Comparison of ENCODE assay signal across 18 cellular contexts in genomic region chr20:17650301-17650761, GRCh38. TPM values are rescaled to one million over a fixed set of nuclear protein-coding genes. Genes with fewer than 3 reads are reported as not detected.
DNase-seq lines count a peak whose midpoint lies in the region; ATAC-seq and TF ChIP-seq lines count a peak whose summit lies in the region.
"Had no signal": no experiment of that assay in that cellular context is flagged by ENCODE, and none has a peak within 500 bp of the region (broad histone marks: within the 10 kb centered on the region; RNA-seq: fewer than 3 reads in every experiment).

No MANE protein-coding gene starts in this region.

- H2AFZ ChIP-seq in GM23338 = no peak overlapping the region

- ATAC-seq in left cardiac atrium (no peak), body of pancreas (no peak), GM18519 (IDR thresholded peaks at IDR 0.05; ENCODE audit: low FRiP score, unreplicated experiment) (no peak), GM23338 (no peak)
- ATAC-seq: activated naive CD4-positive, alpha-beta T cell treated with anti-CD3 and anti-CD28 coated beads, Interleukin-2, amount 50 U/mL, for 72 hours had no signal

- H3K27me3 Mint-ChIP-seq in GM23338 (ENCODE audit: insufficient read depth, low read depth, poor library complexity) = peaks cover 18% of the 10 kb centered on the region
- H3K27me3 Mint-ChIP-seq: IgD-negative memory B cell had no signal

- no peak for TF ChIP-seq POLR2A in body of pancreas (IDR thresholded peaks at IDR 0.05)
- no peak for TF ChIP-seq POLR2A in transverse colon (IDR thresholded peaks at IDR 0.05)

- H3K9me2 ChIP-seq in GM23338 (ENCODE audit: insufficient read depth) = no peaks in the 10 kb centered on the region

- no peak overlapping the region for H3K27ac ChIP-seq in right atrium auricular region
- H3K27ac ChIP-seq in body of pancreas = peak overlapping the region in 3 of 4 donors; percentile 38 to 72 (median 60)
- no peak overlapping the region for H3K27ac ChIP-seq in GM23338 (ENCODE audit: low read depth)
- peak overlapping the region in 2 of 4 donors; percentile 40 to 49 for H3K27ac ChIP-seq in transverse colon
- H3K27ac ChIP-seq: cardiac muscle cell had no signal

- no peaks in the 10 kb centered on the region for H3K36me3 ChIP-seq in right atrium auricular region
- peaks cover 0 to 6% of the 10 kb centered on the region in 2 donors for H3K36me3 ChIP-seq in body of pancreas (replicated peaks in 1 of 2; ENCODE audit: insufficient read depth in 1 of 2, low read depth in 2 of 2)
- no peaks in the 10 kb centered on the region for H3K36me3 ChIP-seq in GM23338 (ENCODE audit: insufficient read depth)
- H3K36me3 ChIP-seq in transverse colon = no peaks in the 10 kb centered on the region
- H3K36me3 ChIP-seq: cardiac muscle cell had no signal

- in situ Hi-C loops in transverse colon (cut with MboI; ENCODE audit: low pct_ligation_motif_present in 1 of 4, low pct_unique_long_range_greater_than_20kb in 1 of 4, low sequenced_read_pairs in 3 of 4) = loop anchor here in 2 of 4 donors (25.0 kb wide), 2 partner anchors 262 to 287 kb away; no protein-coding TSS in a partner anchor

- H3K9me3 Mint-ChIP-seq in GM23338 = no peaks in the 10 kb centered on the region
- H3K9me3 Mint-ChIP-seq: activated naive CD4-positive, alpha-beta T cell treated with anti-CD3 and anti-CD28 coated beads, Interleukin-2, amount 50 U/mL, for 72 hours; IgD-negative memory B cell had no signal

- peaks cover 52% of the 10 kb centered on the region for H3K4me1 Mint-ChIP-seq in GM23338

- H3K4me1 ChIP-seq in right atrium auricular region = peaks cover 0 to 68% of the 10 kb centered on the region in 2 donors
- H3K4me1 ChIP-seq in body of pancreas = peaks cover 99% of the 10 kb centered on the region
- H3K4me1 ChIP-seq in GM23338 (ENCODE audit: insufficient read depth) = peaks cover 18% of the 10 kb centered on the region
- H3K4me1 ChIP-seq in transverse colon = peaks cover 50 to 75% (median 63%) of the 10 kb centered on the region in 4 donors

- H3F3A ChIP-seq in GM23338 (replicated peaks; ENCODE audit: low read depth) = no peaks in the 10 kb centered on the region

- H3K4me2 ChIP-seq in GM23338 = no peak overlapping the region

- DNase-seq in left cardiac atrium (peak; percentile 19), right atrium auricular region (ENCODE audit: low spot score) (no peak), body of pancreas (peak; percentile 15 to 35 (median 24)), mesenteric fat pad (ENCODE audit: low spot score) (peak; percentile 87), GOT3 (lab: John Stamatoyannopoulos, UW) (no peak), GM23338 (ENCODE audit: low spot score) (no peak), transverse colon (no peak)
- DNase-seq: glutamatergic neuron, NCI-H1417 treated with DMSO at 0.1 percent for 48 hours, OCI-M1 had no signal

- no peak for TF ChIP-seq CTCF in right atrium auricular region (IDR thresholded peaks at IDR 0.05)
- TF ChIP-seq CTCF in body of pancreas (IDR thresholded peaks at IDR 0.05) = no peak
- TF ChIP-seq CTCF in GM23338 (conservative IDR thresholded peaks at IDR 0.05; ENCODE audit: low read depth in 2 of 2) = no peak
- no peak for TF ChIP-seq CTCF in transverse colon (IDR thresholded peaks at IDR 0.05)

- H3K4me3 Mint-ChIP-seq in GM23338 = no peak overlapping the region

- H3K36me3 Mint-ChIP-seq in GM23338 (ENCODE audit: low read depth) = peaks cover 16% of the 10 kb centered on the region
- H3K36me3 Mint-ChIP-seq: activated naive CD4-positive, alpha-beta T cell treated with anti-CD3 and anti-CD28 coated beads, Interleukin-2, amount 50 U/mL, for 72 hours; IgD-negative memory B cell had no signal

- whole genome bisulfite sequencing in body of pancreas, 2 donors = 25 to 43% methylated on average over 2 to 5 of the region's 5 CpGs
- WGBS in transverse colon (ENCODE audit: low coverage in 1 of 2), 2 donors = 68% methylated on average over 5 of the region's 5 CpGs; no CpG with 5 or more reads in 1 of the 2 donors

- no peaks in the 10 kb centered on the region for H3K27me3 ChIP-seq in right atrium auricular region
- no peaks in the 10 kb centered on the region for H3K27me3 ChIP-seq in body of pancreas
- no peaks in the 10 kb centered on the region for H3K27me3 ChIP-seq in GM23338 (ENCODE audit: insufficient read depth)
- H3K27me3 ChIP-seq in transverse colon = no peaks in the 10 kb centered on the region
- H3K27me3 ChIP-seq: cardiac muscle cell had no signal

- TF ChIP-seq EP300 in transverse colon (IDR thresholded peaks at IDR 0.05; ENCODE audit: low read depth) = no peak

- H3K79me2 ChIP-seq in GM23338 (replicated peaks; ENCODE audit: insufficient read depth) = peaks cover 94% of the 10 kb centered on the region

- H3K9me3 ChIP-seq in right atrium auricular region = no peaks in the 10 kb centered on the region
- H3K9me3 ChIP-seq in body of pancreas = no peaks in the 10 kb centered on the region
- no peaks in the 10 kb centered on the region for H3K9me3 ChIP-seq in transverse colon

- intact Hi-C loops in left cardiac atrium (cut with DNase I) = no loop called here
- intact Hi-C loops in body of pancreas (cut with DNase I) = no loop called here
- intact Hi-C loops in transverse colon (cut with DNase I; ENCODE audit: low total_unique reads) = no loop called here

- no peak overlapping the region; the same call in 1 of the 2 replicates for H3K27ac Mint-ChIP-seq in GM23338
- H3K27ac Mint-ChIP-seq: activated naive CD4-positive, alpha-beta T cell treated with anti-CD3 and anti-CD28 coated beads, Interleukin-2, amount 50 U/mL, for 72 hours had no signal

- peaks cover 11% of the 10 kb centered on the region; the same call in 1 of the 2 replicates for H4K20me1 ChIP-seq in GM23338 (replicated peaks; ENCODE audit: insufficient read depth)

- H3K4me3 ChIP-seq in right atrium auricular region = no peak overlapping the region
- H3K4me3 ChIP-seq in body of pancreas = no peak overlapping the region
- H3K4me3 ChIP-seq in GM23338 = no peak overlapping the region
- H3K4me3 ChIP-seq in transverse colon = no peak overlapping the region
- H3K4me3 ChIP-seq: cardiac muscle cell had no signal

TF ChIP-seq in GM23338, 12 proteins besides CTCF, POLR2A, EP300 and RAD21 (continues in another document):
- TF ChIP-seq STAT1 (IDR thresholded peaks at IDR 0.05; ENCODE audit: unreplicated experiment) (no peak), REST (IDR thresholded peaks at IDR 0.05; ENCODE audit: unreplicated experiment) (no peak), JUNB (IDR thresholded peaks at IDR 0.05; ENCODE audit: unreplicated experiment) (no peak), NANOG (IDR thresholded peaks at IDR 0.05; ENCODE audit: borderline replicate concordance) (no peak), CREB1 (CRISPR knock-in tag; IDR thresholded peaks at IDR 0.05; ENCODE audit: low read depth) (no peak), ZNF114 (CRISPR knock-in tag; IDR thresholded peaks at IDR 0.05) (no peak), ZNF331 (CRISPR knock-in tag; IDR thresholded peaks at IDR 0.05; ENCODE audit: low read depth) (no peak)

RNA-seq across cellular contexts. Expression of gene RRBP1, which starts 31.7 kb away (rescaled TPM):
- 100 to 1,000 TPM in 1 of 2 donors, 10 to 100 TPM in 1; 68.6 to 127 TPM for total RNA-seq in left cardiac atrium
- 10 to 100 TPM; 52.0 to 57.7 TPM for total RNA-seq in right atrium auricular region
- total RNA-seq in body of pancreas = 100 to 1,000 TPM; 313 to 511 TPM
- 170 TPM for total RNA-seq in mesenteric fat pad
- 105 and 109 TPM in 2 replicates for total RNA-seq in GM23338 (2014; rRNA removed; shearing (Covaris generic))
- 113 and 125 TPM in 2 replicates for polyA plus RNA-seq in GM23338 (2016; fragmentation: Nextera tagmentation; extraction: Ambion mirVana)
- total RNA-seq in transverse colon = 100 to 1,000 TPM; 219 to 403 (median 288) TPM

RNA-seq across cellular contexts. Expression of gene BANF2, which starts 49.4 kb away (rescaled TPM):
- total RNA-seq in left cardiac atrium (not detected), right atrium auricular region (not detected), body of pancreas (1 to 10 TPM in 1 of 2 donors, not detected in 1; 4.0 TPM), mesenteric fat pad (not detected), transverse colon (not detected)
- total RNA-seq in GM23338 (2014; rRNA removed; shearing (Covaris generic)) = not detected in 2 replicates
- not detected in 2 replicates for polyA plus RNA-seq in GM23338 (2016; fragmentation: Nextera tagmentation; extraction: Ambion mirVana)
- total RNA-seq: activated naive CD4-positive, alpha-beta T cell treated with anti-CD3 and anti-CD28 coated beads, Interleukin-2, amount 50 U/mL, for 72 hours; cardiac muscle cell; myocyte; pulmonary artery endothelial cell; urinary bladder had no signal
- polyA plus RNA-seq: cardiac muscle cell, IgD-negative memory B cell, keratinocyte, urinary bladder had no signal

Comparison
In these comparisons a context has a peak if more than half of its experiments do, and no peak if none do; other contexts are left out.
1. DNase-seq: peak in left cardiac atrium (single experiment), body of pancreas (4 of 4) and mesenteric fat pad (single experiment); none in right atrium auricular region (single experiment), GOT3 (single experiment), GM23338 (single experiment) and transverse colon (single experiment).
2. H3K27ac ChIP-seq: peak in body of pancreas (3 of 4); none in right atrium auricular region (0 of 2) and GM23338 (single experiment).